ENCODE assay signal across 13 cellular contexts in the genomic region with DNA sequence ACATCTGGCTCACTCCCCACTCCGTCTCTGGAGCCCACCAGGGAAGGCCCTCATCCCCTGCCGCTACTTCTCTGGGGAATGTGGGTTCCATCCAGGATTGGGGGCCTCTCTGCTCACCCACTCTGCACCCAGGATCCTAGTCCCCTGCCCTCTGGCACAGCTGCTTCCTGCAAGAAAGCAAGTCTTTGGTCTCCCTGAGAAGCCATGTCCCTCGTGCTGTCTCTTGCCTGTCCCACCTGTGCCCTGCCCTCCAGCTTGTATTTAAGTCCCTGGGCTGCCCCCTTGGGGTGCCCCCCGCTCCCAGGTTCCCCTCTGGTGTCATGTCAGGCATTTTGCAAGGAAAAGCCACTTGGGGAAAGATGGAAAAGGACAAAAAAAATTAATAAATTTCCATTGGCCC. TPM values are rescaled to one million over a fixed set of nuclear protein-coding genes. Genes with fewer than 3 reads are reported as not detected.
DNase-seq lines count a peak whose midpoint lies in the region; ATAC-seq, FAIRE-seq and TF ChIP-seq lines count a peak whose summit lies in the region.
"Not testable (repeated sequence)": the region's sequence is repeated elsewhere in the genome, so short reads cannot be mapped to it uniquely, and the experiment has no call there.
"Had no signal": no experiment of that assay in that cellular context is flagged by ENCODE, and none has a peak within 500 bp of the region (broad histone marks: within the 10 kb centered on the region; RNA-seq: fewer than 3 reads in every experiment).

No MANE protein-coding gene starts in this region.

- H3K27ac Mint-ChIP-seq in activated T-helper 1 cell treated with anti-CD3 and anti-CD28 coated beads, Interleukin-12 subunit alpha, Interleukin-12 subunit beta, Interleukin-2, Interleukin-4 antibody, amounts not matched to agents 30 ng/mL and 10 ng/mL and 1 ng/mL, durations not matched to agents 14 hours and 24 hours and 36 hours; natural killer cell treated with Interleukin-12 subunit alpha and Interleukin-12 subunit beta and Interleukin-15 and Interleukin-18, amount 100 ng/mL, for 72 hours; stimulated activated effector memory CD8-positive, alpha-beta T cell treated with anti-CD3 and anti-CD28 coated beads, Interleukin-12 subunit alpha, Interleukin-12 subunit beta, amount 100 ng/mL, for 72 hours: not testable (repeated sequence)
- H3K27ac Mint-ChIP-seq in brain = peak overlapping the region in 4 of 5 experiments; percentile 38 to 91 (median 50)

- FAIRE-seq in HTR-8/SVneo (lab: Jason Lieb, UNC) = peak; percentile 42

- DNase-seq in HTR-8/SVneo (ENCODE audit: insufficient read length, low spot score); activated T-helper 1 cell treated with anti-CD3 and anti-CD28 coated beads, Interleukin-12 subunit alpha, Interleukin-12 subunit beta, Interleukin-2, Interleukin-4 antibody, amounts not matched to agents 30 ng/mL and 10 ng/mL and 1 ng/mL, durations not matched to agents 14 hours and 24 hours and 36 hours (ENCODE audit: low spot score); left ventricle myocardium superior; natural killer cell treated with Interleukin-12 subunit alpha and Interleukin-12 subunit beta and Interleukin-15 and Interleukin-18, amount 100 ng/mL, for 72 hours (ENCODE audit: low spot score): not testable (repeated sequence)
- peak in 1 of 2 donors; percentile 54 for DNase-seq in stimulated activated effector memory CD8-positive, alpha-beta T cell treated with anti-CD3 and anti-CD28 coated beads, Interleukin-12 subunit alpha, Interleukin-12 subunit beta, amount 100 ng/mL, for 72 hours (ENCODE audit: low spot score in 2 of 2)

- H3K4me3 Mint-ChIP-seq in activated T-helper 1 cell treated with anti-CD3 and anti-CD28 coated beads, Interleukin-12 subunit alpha, Interleukin-12 subunit beta, Interleukin-2, Interleukin-4 antibody, amounts not matched to agents 30 ng/mL and 10 ng/mL and 1 ng/mL, durations not matched to agents 14 hours and 24 hours and 36 hours = peak overlapping the region; percentile 56
- H3K4me3 Mint-ChIP-seq in brain = peak overlapping the region; percentile 33 to 66 (median 53)
- peak overlapping the region; percentile 30 for H3K4me3 Mint-ChIP-seq in natural killer cell treated with Interleukin-12 subunit alpha and Interleukin-12 subunit beta and Interleukin-15 and Interleukin-18, amount 100 ng/mL, for 72 hours
- peak overlapping the region; percentile 54 for H3K4me3 Mint-ChIP-seq in stimulated activated effector memory CD8-positive, alpha-beta T cell treated with anti-CD3 and anti-CD28 coated beads, Interleukin-12 subunit alpha, Interleukin-12 subunit beta, amount 100 ng/mL, for 72 hours

- not testable (repeated sequence) for H3K9me3 Mint-ChIP-seq in activated T-helper 1 cell treated with anti-CD3 and anti-CD28 coated beads, Interleukin-12 subunit alpha, Interleukin-12 subunit beta, Interleukin-2, Interleukin-4 antibody, amounts not matched to agents 30 ng/mL and 10 ng/mL and 1 ng/mL, durations not matched to agents 14 hours and 24 hours and 36 hours; brain; natural killer cell treated with Interleukin-12 subunit alpha and Interleukin-12 subunit beta and Interleukin-15 and Interleukin-18, amount 100 ng/mL, for 72 hours; stimulated activated effector memory CD8-positive, alpha-beta T cell treated with anti-CD3 and anti-CD28 coated beads, Interleukin-12 subunit alpha, Interleukin-12 subunit beta, amount 100 ng/mL, for 72 hours

- ATAC-seq in SK-N-SH treated with all-trans-retinoic acid at 6 μM for 48 hours = peak; percentile 9; the same call in 2 of the 3 replicates
- peak; percentile 2 for ATAC-seq in left ventricle myocardium superior
- not testable (repeated sequence) for ATAC-seq in natural killer cell treated with Interleukin-12 subunit alpha and Interleukin-12 subunit beta and Interleukin-15 and Interleukin-18, amount 100 ng/mL, for 72 hours; stimulated activated effector memory CD8-positive, alpha-beta T cell treated with anti-CD3 and anti-CD28 coated beads, Interleukin-12 subunit alpha, Interleukin-12 subunit beta, amount 100 ng/mL, for 72 hours

- TF ChIP-seq CTCF in C4-2B (conservative IDR thresholded peaks at IDR 0.05); brain (conservative IDR thresholded peaks at IDR 0.05): not testable (repeated sequence)

- intact Hi-C loops in activated T-helper 1 cell treated with anti-CD3 and anti-CD28 coated beads, Interleukin-12 subunit alpha, Interleukin-12 subunit beta, Interleukin-2, Interleukin-4 antibody, amounts not matched to agents 30 ng/mL and 10 ng/mL and 1 ng/mL, durations not matched to agents 14 hours and 24 hours and 36 hours (cut with micrococcal nuclease); left ventricle myocardium superior (cut with micrococcal nuclease): not testable (repeated sequence)

- H3K4me1 Mint-ChIP-seq in activated T-helper 1 cell treated with anti-CD3 and anti-CD28 coated beads, Interleukin-12 subunit alpha, Interleukin-12 subunit beta, Interleukin-2, Interleukin-4 antibody, amounts not matched to agents 30 ng/mL and 10 ng/mL and 1 ng/mL, durations not matched to agents 14 hours and 24 hours and 36 hours (ENCODE audit: low read depth) = not testable (repeated sequence)
- peaks cover 46% of the 10 kb centered on the region for H3K4me1 Mint-ChIP-seq in brain
- peaks cover 30 to 59% of the 10 kb centered on the region in 2 donors for H3K4me1 Mint-ChIP-seq in natural killer cell treated with Interleukin-12 subunit alpha and Interleukin-12 subunit beta and Interleukin-15 and Interleukin-18, amount 100 ng/mL, for 72 hours (ENCODE audit: low read depth in 2 of 2)
- H3K4me1 Mint-ChIP-seq in stimulated activated effector memory CD8-positive, alpha-beta T cell treated with anti-CD3 and anti-CD28 coated beads, Interleukin-12 subunit alpha, Interleukin-12 subunit beta, amount 100 ng/mL, for 72 hours = peaks cover 70% of the 10 kb centered on the region

- peaks cover 20% of the 10 kb centered on the region for H3K36me3 Mint-ChIP-seq in activated T-helper 1 cell treated with anti-CD3 and anti-CD28 coated beads, Interleukin-12 subunit alpha, Interleukin-12 subunit beta, Interleukin-2, Interleukin-4 antibody, amounts not matched to agents 30 ng/mL and 10 ng/mL and 1 ng/mL, durations not matched to agents 14 hours and 24 hours and 36 hours (ENCODE audit: low read depth)
- H3K36me3 Mint-ChIP-seq in brain = peaks cover 18% of the 10 kb centered on the region
- peaks cover 17% of the 10 kb centered on the region for H3K36me3 Mint-ChIP-seq in natural killer cell treated with Interleukin-12 subunit alpha and Interleukin-12 subunit beta and Interleukin-15 and Interleukin-18, amount 100 ng/mL, for 72 hours
- H3K36me3 Mint-ChIP-seq in stimulated activated effector memory CD8-positive, alpha-beta T cell treated with anti-CD3 and anti-CD28 coated beads, Interleukin-12 subunit alpha, Interleukin-12 subunit beta, amount 100 ng/mL, for 72 hours = peaks cover 67% of the 10 kb centered on the region

- 0 out of 2 replicates have a peak overlapping the region, but pooled peaks have one; percentile 21 for H3K27ac ChIP-seq in C4-2B

- H3K27me3 Mint-ChIP-seq in activated T-helper 1 cell treated with anti-CD3 and anti-CD28 coated beads, Interleukin-12 subunit alpha, Interleukin-12 subunit beta, Interleukin-2, Interleukin-4 antibody, amounts not matched to agents 30 ng/mL and 10 ng/mL and 1 ng/mL, durations not matched to agents 14 hours and 24 hours and 36 hours (ENCODE audit: insufficient read depth); brain; natural killer cell treated with Interleukin-12 subunit alpha and Interleukin-12 subunit beta and Interleukin-15 and Interleukin-18, amount 100 ng/mL, for 72 hours: not testable (repeated sequence)

RNA-seq across cellular contexts. Expression of gene CNIH2, which starts 0.9 kb away (rescaled TPM):
- total RNA-seq in activated T-helper 1 cell treated with anti-CD3 and anti-CD28 coated beads, Interleukin-12 subunit alpha, Interleukin-12 subunit beta, Interleukin-2, Interleukin-4 antibody, amounts not matched to agents 30 ng/mL and 10 ng/mL and 1 ng/mL, durations not matched to agents 14 hours and 24 hours and 36 hours = 1.7 and 1.8 TPM in 2 replicates
- 146 TPM for polyA plus RNA-seq in brain (ENCODE audit: insufficient read depth, low read depth, low replicate concordance)
- total RNA-seq in left ventricle myocardium superior = not detected
- 1 to 10 TPM; 1.2 to 2.6 TPM for total RNA-seq in natural killer cell treated with Interleukin-12 subunit alpha and Interleukin-12 subunit beta and Interleukin-15 and Interleukin-18, amount 100 ng/mL, for 72 hours
- total RNA-seq: dermis blood vessel endothelial cell, posterior vena cava, Right ventricle myocardium inferior, thyroid gland had no signal

RNA-seq across cellular contexts. Expression of gene RAB1B, which starts 8.6 kb away (rescaled TPM):
- 123 and 124 TPM in 2 replicates for total RNA-seq in activated T-helper 1 cell treated with anti-CD3 and anti-CD28 coated beads, Interleukin-12 subunit alpha, Interleukin-12 subunit beta, Interleukin-2, Interleukin-4 antibody, amounts not matched to agents 30 ng/mL and 10 ng/mL and 1 ng/mL, durations not matched to agents 14 hours and 24 hours and 36 hours
- 297 TPM for polyA plus RNA-seq in brain (ENCODE audit: insufficient read depth, low read depth, low replicate concordance)
- 123 TPM for total RNA-seq in left ventricle myocardium superior
- total RNA-seq in natural killer cell treated with Interleukin-12 subunit alpha and Interleukin-12 subunit beta and Interleukin-15 and Interleukin-18, amount 100 ng/mL, for 72 hours = 100 to 1,000 TPM; 139 to 146 TPM

RNA-seq across cellular contexts. Expression of gene YIF1A, which starts 11.9 kb away (rescaled TPM):
- 125 and 127 TPM in 2 replicates for total RNA-seq in activated T-helper 1 cell treated with anti-CD3 and anti-CD28 coated beads, Interleukin-12 subunit alpha, Interleukin-12 subunit beta, Interleukin-2, Interleukin-4 antibody, amounts not matched to agents 30 ng/mL and 10 ng/mL and 1 ng/mL, durations not matched to agents 14 hours and 24 hours and 36 hours
- polyA plus RNA-seq in brain (ENCODE audit: insufficient read depth, low read depth, low replicate concordance) = 118 TPM
- 41.1 TPM for total RNA-seq in left ventricle myocardium superior
- total RNA-seq in natural killer cell treated with Interleukin-12 subunit alpha and Interleukin-12 subunit beta and Interleukin-15 and Interleukin-18, amount 100 ng/mL, for 72 hours = 10 to 100 TPM; 62.7 to 76.1 TPM

RNA-seq across cellular contexts. Expression of gene TMEM151A, which starts 14.6 kb away (rescaled TPM):
- total RNA-seq in activated T-helper 1 cell treated with anti-CD3 and anti-CD28 coated beads, Interleukin-12 subunit alpha, Interleukin-12 subunit beta, Interleukin-2, Interleukin-4 antibody, amounts not matched to agents 30 ng/mL and 10 ng/mL and 1 ng/mL, durations not matched to agents 14 hours and 24 hours and 36 hours = not detected in 2 replicates
- polyA plus RNA-seq in brain (ENCODE audit: insufficient read depth, low read depth, low replicate concordance) = 54.6 TPM
- 0.25 TPM for total RNA-seq in left ventricle myocardium superior
- not detected for total RNA-seq in natural killer cell treated with Interleukin-12 subunit alpha and Interleukin-12 subunit beta and Interleukin-15 and Interleukin-18, amount 100 ng/mL, for 72 hours
- total RNA-seq: dermis blood vessel endothelial cell, esophagus squamous epithelium, posterior vena cava had no signal

RNA-seq across cellular contexts. Expression of gene KLC2, which starts 19.6 kb away (rescaled TPM):
- 56.3 and 62.1 TPM in 2 replicates for total RNA-seq in activated T-helper 1 cell treated with anti-CD3 and anti-CD28 coated beads, Interleukin-12 subunit alpha, Interleukin-12 subunit beta, Interleukin-2, Interleukin-4 antibody, amounts not matched to agents 30 ng/mL and 10 ng/mL and 1 ng/mL, durations not matched to agents 14 hours and 24 hours and 36 hours
- 122 TPM for polyA plus RNA-seq in brain (ENCODE audit: insufficient read depth, low read depth, low replicate concordance)
- total RNA-seq in left ventricle myocardium superior = 34.9 TPM
- total RNA-seq in natural killer cell treated with Interleukin-12 subunit alpha and Interleukin-12 subunit beta and Interleukin-15 and Interleukin-18, amount 100 ng/mL, for 72 hours = 10 to 100 TPM; 38.0 to 77.2 TPM
